Comparison of ENCODE assay signal across 12 cellular contexts in genomic region chr15:72078887-72079286, GRCh38. TPM values are rescaled to one million over a fixed set of nuclear protein-coding genes. Genes with fewer than 3 reads are reported as not detected.
DNase-seq lines count a peak whose midpoint lies in the region; ATAC-seq lines count a peak whose summit lies in the region.
"Had no signal": no experiment of that assay in that cellular context is flagged by ENCODE, and none has a peak within 500 bp of the region (broad histone marks: within the 10 kb centered on the region; RNA-seq: fewer than 3 reads in every experiment).

No MANE protein-coding gene starts in this region.

- no peak overlapping the region for H3K27ac Mint-ChIP-seq in natural killer cell treated with Interleukin-12 subunit alpha and Interleukin-12 subunit beta and Interleukin-15 and Interleukin-18, amount 100 ng/mL, for 72 hours

- H3K27me3 Mint-ChIP-seq in natural killer cell treated with Interleukin-12 subunit alpha and Interleukin-12 subunit beta and Interleukin-15 and Interleukin-18, amount 100 ng/mL, for 72 hours: no peaks in the 10 kb centered on the region

- ATAC-seq in GM18519 (IDR thresholded peaks at IDR 0.05; ENCODE audit: low FRiP score, unreplicated experiment) (peak; percentile 71), GM21737 (IDR thresholded peaks at IDR 0.05; ENCODE audit: unreplicated experiment) (peak; percentile 90), HG03457 (IDR thresholded peaks at IDR 0.05; ENCODE audit: unreplicated experiment) (peak; percentile 73)
- ATAC-seq in natural killer cell treated with Interleukin-12 subunit alpha and Interleukin-12 subunit beta and Interleukin-15 and Interleukin-18, amount 100 ng/mL, for 72 hours: peak in 1 of 2 donors; percentile 79

- peaks cover 18 to 23% of the 10 kb centered on the region in 2 donors for H3K4me1 Mint-ChIP-seq in natural killer cell treated with Interleukin-12 subunit alpha and Interleukin-12 subunit beta and Interleukin-15 and Interleukin-18, amount 100 ng/mL, for 72 hours (ENCODE audit: low read depth in 2 of 2)

- H3K4me3 Mint-ChIP-seq in natural killer cell treated with Interleukin-12 subunit alpha and Interleukin-12 subunit beta and Interleukin-15 and Interleukin-18, amount 100 ng/mL, for 72 hours: peak overlapping the region; percentile 26

- peaks cover 8% of the 10 kb centered on the region for H3K9me3 Mint-ChIP-seq in natural killer cell treated with Interleukin-12 subunit alpha and Interleukin-12 subunit beta and Interleukin-15 and Interleukin-18, amount 100 ng/mL, for 72 hours

- no peak for DNase-seq in natural killer cell treated with Interleukin-12 subunit alpha and Interleukin-12 subunit beta and Interleukin-15 and Interleukin-18, amount 100 ng/mL, for 72 hours (ENCODE audit: low spot score)
- no peak for DNase-seq in UCSD-AML1 (lab: John Stamatoyannopoulos, UW; ENCODE audit: unreplicated experiment)
- no peak for DNase-seq in NCI-H345 (lab: John Stamatoyannopoulos, UW)
- DNase-seq in activated CD8-positive, alpha-beta memory T cell treated with anti-CD3 and anti-CD28 coated beads, Interleukin-2, amount 50 U/mL, for 4 hours: no peak
- DNase-seq in epidermal melanocyte (ENCODE audit: insufficient read length, low spot score): no peak
- DNase-seq: anterior cingulate cortex, NCI-H69, nucleus accumbens, tibial artery had no signal

- H3K36me3 Mint-ChIP-seq in natural killer cell treated with Interleukin-12 subunit alpha and Interleukin-12 subunit beta and Interleukin-15 and Interleukin-18, amount 100 ng/mL, for 72 hours: peaks cover 5% of the 10 kb centered on the region

RNA-seq across cellular contexts. Expression of gene MYO9A, which starts 39.1 kb away (rescaled TPM):
- total RNA-seq in natural killer cell treated with Interleukin-12 subunit alpha and Interleukin-12 subunit beta and Interleukin-15 and Interleukin-18, amount 100 ng/mL, for 72 hours: 10 to 100 TPM; 16.3 to 19.8 TPM

RNA-seq across cellular contexts. Expression of gene SENP8, which starts 39.3 kb away (rescaled TPM):
- total RNA-seq in natural killer cell treated with Interleukin-12 subunit alpha and Interleukin-12 subunit beta and Interleukin-15 and Interleukin-18, amount 100 ng/mL, for 72 hours: 1 to 10 TPM in 1 of 2 donors, under 1 TPM in 1; 0.84 to 1.6 TPM
